In genomic region chr6:165987483-165988305, GRCh38 we compare ENCODE assay signal across 1 cellular context.
TF ChIP-seq lines count a peak whose summit lies in the region.

No MANE protein-coding gene starts in this region.

TF ChIP-seq in HEK293, 187 proteins besides CTCF, POLR2A, EP300 and RAD21 (continued from another document and continues in another):
- TF ChIP-seq ZNF692 (tag by site-specific recombination; IDR thresholded peaks at IDR 0.05) (peak; percentile 65; the same call in 1 of the 2 replicates), ZNF600 (tag by site-specific recombination; IDR thresholded peaks at IDR 0.05) (peak; percentile 93), ZNF280C (tag by site-specific recombination; IDR thresholded peaks at IDR 0.05) (no peak), REST (tag by site-specific recombination; IDR thresholded peaks at IDR 0.05) (no peak; the same call in 1 of the 2 replicates), KLF7 (tag by site-specific recombination; IDR thresholded peaks at IDR 0.05; ENCODE audit: borderline replicate concordance) (no peak), ZNF521 (tag by site-specific recombination; IDR thresholded peaks at IDR 0.05) (no peak), ZNF404 (tag by site-specific recombination; IDR thresholded peaks at IDR 0.05) (no peak), ZNF214 (tag by site-specific recombination; IDR thresholded peaks at IDR 0.05; ENCODE audit: borderline replicate concordance) (no peak), ZNF596 (tag by site-specific recombination; IDR thresholded peaks at IDR 0.05) (no peak), ZNF571 (tag by site-specific recombination; IDR thresholded peaks at IDR 0.05) (no peak), ZNF394 (tag by site-specific recombination; IDR thresholded peaks at IDR 0.05; ENCODE audit: borderline replicate concordance) (no peak; the same call in 1 of the 2 replicates), ZNF2 (tag by site-specific recombination; IDR thresholded peaks at IDR 0.05) (0 out of 2 replicates have a peak, but pooled peaks have one; percentile 14), ZNF10 (tag by site-specific recombination; IDR thresholded peaks at IDR 0.05) (no peak), SETDB1 (IDR thresholded peaks at IDR 0.05; ENCODE audit: insufficient read length, low read length) (no peak), PBX3 (CRISPR knock-in tag; IDR thresholded peaks at IDR 0.05) (no peak), SP7 (tag by site-specific recombination; IDR thresholded peaks at IDR 0.05) (no peak; the same call in 1 of the 2 replicates), ZNF777 (tag by site-specific recombination; IDR thresholded peaks at IDR 0.05; ENCODE audit: borderline replicate concordance) (no peak), ZNF280D (tag by site-specific recombination; IDR thresholded peaks at IDR 0.05) (no peak), GLIS1 (tag by site-specific recombination; IDR thresholded peaks at IDR 0.05) (peak; percentile 88), GLI2 (tag by site-specific recombination; IDR thresholded peaks at IDR 0.05; ENCODE audit: borderline replicate concordance, low read depth) (no peak), ZNF513 (tag by site-specific recombination; IDR thresholded peaks at IDR 0.05) (no peak), TCF7L2 (IDR thresholded peaks at IDR 0.05; ENCODE audit: borderline replicate concordance, low read depth, low read length) (no peak), ZNF174 (tag by site-specific recombination; IDR thresholded peaks at IDR 0.05) (no peak), ZNF473 (tag by site-specific recombination; IDR thresholded peaks at IDR 0.05) (no peak), ZNF140 (tag by site-specific recombination; IDR thresholded peaks at IDR 0.05) (no peak), YY1 (tag by site-specific recombination; IDR thresholded peaks at IDR 0.05) (no peak), ZNF366 (tag by site-specific recombination; conservative IDR thresholded peaks at IDR 0.05) (no peak), KLF10 (tag by site-specific recombination; IDR thresholded peaks at IDR 0.05) (no peak), ZNF621 (tag by site-specific recombination; IDR thresholded peaks at IDR 0.05) (no peak), ZNF133 (tag by site-specific recombination; IDR thresholded peaks at IDR 0.05) (no peak), ZNF549 (tag by site-specific recombination; IDR thresholded peaks at IDR 0.05) (no peak), SP3 (tag by site-specific recombination; IDR thresholded peaks at IDR 0.05) (peak; percentile 55)
- TF ChIP-seq, protein P1, sequence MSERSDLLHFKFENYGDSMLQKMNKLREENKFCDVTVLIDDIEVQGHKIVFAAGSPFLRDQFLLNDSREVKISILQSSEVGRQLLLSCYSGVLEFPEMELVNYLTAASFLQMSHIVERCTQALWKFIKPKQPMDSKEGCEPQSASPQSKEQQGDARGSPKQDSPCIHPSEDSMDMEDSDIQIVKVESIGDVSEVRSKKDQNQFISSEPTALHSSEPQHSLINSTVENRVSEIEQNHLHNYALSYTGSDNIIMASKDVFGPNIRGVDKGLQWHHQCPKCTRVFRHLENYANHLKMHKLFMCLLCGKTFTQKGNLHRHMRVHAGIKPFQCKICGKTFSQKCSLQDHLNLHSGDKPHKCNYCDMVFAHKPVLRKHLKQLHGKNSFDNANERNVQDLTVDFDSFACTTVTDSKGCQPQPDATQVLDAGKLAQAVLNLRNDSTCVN (tag by site-specific recombination; optimal IDR thresholded peaks at IDR 0.05): peak; percentile 79
- TF ChIP-seq, protein P2, sequence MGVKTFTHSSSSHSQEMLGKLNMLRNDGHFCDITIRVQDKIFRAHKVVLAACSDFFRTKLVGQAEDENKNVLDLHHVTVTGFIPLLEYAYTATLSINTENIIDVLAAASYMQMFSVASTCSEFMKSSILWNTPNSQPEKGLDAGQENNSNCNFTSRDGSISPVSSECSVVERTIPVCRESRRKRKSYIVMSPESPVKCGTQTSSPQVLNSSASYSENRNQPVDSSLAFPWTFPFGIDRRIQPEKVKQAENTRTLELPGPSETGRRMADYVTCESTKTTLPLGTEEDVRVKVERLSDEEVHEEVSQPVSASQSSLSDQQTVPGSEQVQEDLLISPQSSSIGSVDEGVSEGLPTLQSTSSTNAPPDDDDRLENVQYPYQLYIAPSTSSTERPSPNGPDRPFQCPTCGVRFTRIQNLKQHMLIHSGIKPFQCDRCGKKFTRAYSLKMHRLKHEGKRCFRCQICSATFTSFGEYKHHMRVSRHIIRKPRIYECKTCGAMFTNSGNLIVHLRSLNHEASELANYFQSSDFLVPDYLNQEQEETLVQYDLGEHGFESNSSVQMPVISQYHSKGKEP (tag by site-specific recombination; IDR thresholded peaks at IDR 0.05): no peak
- TF ChIP-seq, protein P3, sequence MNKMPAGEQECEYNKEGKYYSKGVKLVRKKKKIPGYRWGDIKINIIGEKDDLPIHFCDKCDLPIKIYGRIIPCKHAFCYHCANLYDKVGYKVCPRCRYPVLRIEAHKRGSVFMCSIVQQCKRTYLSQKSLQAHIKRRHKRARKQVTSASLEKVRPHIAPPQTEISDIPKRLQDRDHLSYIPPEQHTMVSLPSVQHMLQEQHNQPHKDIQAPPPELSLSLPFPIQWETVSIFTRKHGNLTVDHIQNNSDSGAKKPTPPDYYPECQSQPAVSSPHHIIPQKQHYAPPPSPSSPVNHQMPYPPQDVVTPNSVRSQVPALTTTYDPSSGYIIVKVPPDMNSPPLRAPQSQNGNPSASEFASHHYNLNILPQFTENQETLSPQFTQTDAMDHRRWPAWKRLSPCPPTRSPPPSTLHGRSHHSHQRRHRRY (tag by site-specific recombination; IDR thresholded peaks at IDR 0.05): no peak
- TF ChIP-seq, protein P4, sequence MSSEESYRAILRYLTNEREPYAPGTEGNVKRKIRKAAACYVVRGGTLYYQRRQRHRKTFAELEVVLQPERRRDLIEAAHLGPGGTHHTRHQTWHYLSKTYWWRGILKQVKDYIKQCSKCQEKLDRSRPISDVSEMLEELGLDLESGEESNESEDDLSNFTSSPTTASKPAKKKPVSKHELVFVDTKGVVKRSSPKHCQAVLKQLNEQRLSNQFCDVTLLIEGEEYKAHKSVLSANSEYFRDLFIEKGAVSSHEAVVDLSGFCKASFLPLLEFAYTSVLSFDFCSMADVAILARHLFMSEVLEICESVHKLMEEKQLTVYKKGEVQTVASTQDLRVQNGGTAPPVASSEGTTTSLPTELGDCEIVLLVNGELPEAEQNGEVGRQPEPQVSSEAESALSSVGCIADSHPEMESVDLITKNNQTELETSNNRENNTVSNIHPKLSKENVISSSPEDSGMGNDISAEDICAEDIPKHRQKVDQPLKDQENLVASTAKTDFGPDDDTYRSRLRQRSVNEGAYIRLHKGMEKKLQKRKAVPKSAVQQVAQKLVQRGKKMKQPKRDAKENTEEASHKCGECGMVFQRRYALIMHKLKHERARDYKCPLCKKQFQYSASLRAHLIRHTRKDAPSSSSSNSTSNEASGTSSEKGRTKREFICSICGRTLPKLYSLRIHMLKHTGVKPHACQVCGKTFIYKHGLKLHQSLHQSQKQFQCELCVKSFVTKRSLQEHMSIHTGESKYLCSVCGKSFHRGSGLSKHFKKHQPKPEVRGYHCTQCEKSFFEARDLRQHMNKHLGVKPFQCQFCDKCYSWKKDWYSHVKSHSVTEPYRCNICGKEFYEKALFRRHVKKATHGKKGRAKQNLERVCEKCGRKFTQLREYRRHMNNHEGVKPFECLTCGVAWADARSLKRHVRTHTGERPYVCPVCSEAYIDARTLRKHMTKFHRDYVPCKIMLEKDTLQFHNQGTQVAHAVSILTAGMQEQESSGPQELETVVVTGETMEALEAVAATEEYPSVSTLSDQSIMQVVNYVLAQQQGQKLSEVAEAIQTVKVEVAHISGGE (tag by site-specific recombination; conservative IDR thresholded peaks at IDR 0.05; ENCODE audit: low read depth): peak; percentile 29; the same call in 1 of the 2 replicates
